Comparison of ENCODE assay signal across 7 cellular contexts in genomic region chr7:130124711-130125110, GRCh38.
"Had no signal": no experiment of that assay in that cellular context is flagged by ENCODE, and none has a peak within 500 bp of the region (broad histone marks: within the 10 kb centered on the region; RNA-seq: fewer than 3 reads in every experiment).

No MANE protein-coding gene starts in this region.

- FAIRE-seq: H1, H54, HTR-8/SVneo had no signal

- H3K4me2 ChIP-seq: GM23338 had no signal

- DNase-seq: H9, HCEC 1CT, IMR-90 had no signal

- ATAC-seq: GM23338 had no signal

- H3K4me3 ChIP-seq: GM23338 had no signal

- H2AFZ ChIP-seq: GM23338 had no signal
